Comparison of ENCODE assay signal across 20 cellular contexts in the genomic region with DNA sequence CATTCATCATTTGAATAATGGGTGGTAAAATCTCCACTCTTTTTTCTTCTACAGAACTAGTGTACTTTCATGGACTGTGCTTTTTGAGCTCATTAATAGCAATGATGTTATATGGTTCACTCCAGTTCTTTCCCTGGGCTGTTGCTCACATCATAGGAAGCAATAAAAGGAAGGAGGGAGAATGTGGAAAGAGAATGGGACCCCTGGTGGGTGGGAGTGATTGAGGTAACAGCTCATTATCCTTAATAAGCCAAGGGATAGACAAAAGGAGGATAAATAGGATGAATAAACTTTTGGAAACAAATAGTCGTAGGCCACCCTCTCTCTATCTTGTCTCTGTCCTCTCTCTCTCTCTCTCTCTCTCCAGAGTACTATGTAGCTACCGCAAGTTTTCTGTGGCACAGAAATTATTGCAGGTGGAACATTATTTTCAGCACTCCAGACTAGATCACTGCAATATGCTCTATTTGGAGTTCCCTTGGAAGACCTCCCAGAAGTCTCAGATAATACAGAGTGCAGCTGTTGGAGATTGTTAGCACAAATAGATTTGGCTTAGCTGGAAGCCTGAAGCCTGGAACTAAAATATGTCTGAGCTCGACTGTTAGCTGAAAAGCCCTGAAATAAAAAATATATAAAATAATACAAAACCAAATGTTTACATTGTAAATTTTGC.
DNase-seq lines count a peak whose midpoint lies in the region; ATAC-seq, FAIRE-seq and TF ChIP-seq lines count a peak whose summit lies in the region.
"Had no signal": no experiment of that assay in that cellular context is flagged by ENCODE, and none has a peak within 500 bp of the region (broad histone marks: within the 10 kb centered on the region; RNA-seq: fewer than 3 reads in every experiment).

No MANE protein-coding gene starts in this region.

- TF ChIP-seq CTCF in heart right ventricle (IDR thresholded peaks at IDR 0.05): no peak
- no peak for TF ChIP-seq CTCF in pancreas (IDR thresholded peaks at IDR 0.05)

- H3K9me3 ChIP-seq in heart right ventricle (peaks cover 0 to 12% (median 0%) of the 10 kb centered on the region in 11 donors), pancreas (no peaks in the 10 kb centered on the region)
- H3K9me3 ChIP-seq: tibial nerve had no signal

- H3K4me1 ChIP-seq in heart right ventricle (peaks cover 0 to 18% (median 6%) of the 10 kb centered on the region in 9 donors), pancreas (no peaks in the 10 kb centered on the region)
- H3K4me1 ChIP-seq: tibial nerve had no signal

- H3K27me3 ChIP-seq in heart right ventricle (no peaks in the 10 kb centered on the region), pancreas (no peaks in the 10 kb centered on the region)
- H3K27me3 ChIP-seq: tibial nerve had no signal

- 15 to 16% methylated on average over 3 of the region's 3 CpGs for WGBS in heart right ventricle, 2 donors
- WGBS in pancreas, 2 donors: 38 to 47% methylated on average over 3 of the region's 3 CpGs

- H3K36me3 ChIP-seq in heart right ventricle: no peaks in the 10 kb centered on the region
- no peaks in the 10 kb centered on the region for H3K36me3 ChIP-seq in pancreas
- H3K36me3 ChIP-seq: tibial nerve had no signal

- ATAC-seq in heart right ventricle (peak; percentile 81 to 99 (median 94)), pancreas (peak in 3 of 4 donors; percentile 30 to 44 (median 39)), HG03571 (IDR thresholded peaks at IDR 0.05; ENCODE audit: unreplicated experiment) (no peak), HG02588 (IDR thresholded peaks at IDR 0.05; ENCODE audit: unreplicated experiment) (no peak), GM19452 (IDR thresholded peaks at IDR 0.05; ENCODE audit: unreplicated experiment) (no peak)

- peak overlapping the region in 3 of 10 donors; percentile 6 to 30 (median 20) for H3K27ac ChIP-seq in heart right ventricle
- H3K27ac ChIP-seq in pancreas: no peak overlapping the region
- H3K27ac ChIP-seq: 22Rv1, tibial nerve had no signal

- DNase-seq in DMS 273 (lab: John Stamatoyannopoulos, UW; ENCODE audit: unreplicated experiment) (peak; percentile 25), DMS 273 treated with DMSO at 0.1 percent for 48 hours (lab: John Stamatoyannopoulos, UW) (no peak), NCI-H345 (lab: John Stamatoyannopoulos, UW) (peak; percentile 49), heart right ventricle (peak in 1 of 2 donors; percentile 47), pancreas (no peak)
- DNase-seq: activated CD4-positive, alpha-beta T cell treated with anti-CD3 and anti-CD28 coated beads, Interleukin-2, amount 10 ng/mL, durations not matched to agents 24 days and 14 days; activated naive CD4-positive, alpha-beta T cell treated with Interleukin-2 at 50 U/mL for 16 hours; Calu3; effector memory CD4-positive, alpha-beta T cell; KBM-7; NCI-H510A treated with DMSO at 0.1 percent for 48 hours; nephron progenitor cell; stimulated activated naive CD4-positive, alpha-beta T cell treated with Interleukin-2 at 50 U/mL for 16 hours had no signal

- FAIRE-seq in pancreas (lab: Jason Lieb, UNC): no peak
- FAIRE-seq: islet of Langerhans, RCC 7860 had no signal

- intact Hi-C loops in heart right ventricle (cut with DNase I) (no loop called here), pancreas (cut with DNase I) (no loop called here)

- H3K4me3 ChIP-seq in heart right ventricle (no peak overlapping the region), pancreas (no peak overlapping the region)
- H3K4me3 ChIP-seq: tibial nerve had no signal

Comparison
In these comparisons a context has a peak if more than half of its experiments do, and no peak if none do; other contexts are left out.
1. DNase-seq: peak in DMS 273 (single experiment) and NCI-H345 (single experiment); none in DMS 273 treated with DMSO at 0.1 percent for 48 hours (single experiment) and pancreas (0 of 6).
2. ATAC-seq: peak in heart right ventricle (8 of 8) and pancreas (3 of 4); none in HG03571 (single experiment), HG02588 (single experiment) and GM19452 (single experiment).